8 cellular contexts compared by ENCODE assay signal in genomic region chr15:23039917-23040281, GRCh38. TPM values are rescaled to one million over a fixed set of nuclear protein-coding genes. Genes with fewer than 3 reads are reported as not detected.
DNase-seq lines count a peak whose midpoint lies in the region; ATAC-seq and TF ChIP-seq lines count a peak whose summit lies in the region.

No MANE protein-coding gene starts in this region.

- DNase-seq in AG09309 (ENCODE audit: low read depth) (no peak), right atrium auricular region (ENCODE audit: low spot score) (no peak), NCI-H1092 (lab: John Stamatoyannopoulos, UW) (no peak), C1 segment of cervical spinal cord (lab: John Stamatoyannopoulos, UW) (no peak), NCI-H2171 treated with DMSO at 0.1 percent for 48 hours (lab: John Stamatoyannopoulos, UW) (no peak)

- H3K4me3 ChIP-seq in AG09309 (ENCODE audit: control insufficient read depth, low read depth, low read length) (peak overlapping the region; percentile 67), WI38 (ENCODE audit: low read depth, low read length) (peak overlapping the region; percentile 70), right atrium auricular region (peak overlapping the region; percentile 75 to 79), skin epidermis (peak overlapping the region; percentile 68 to 85 (median 81))

- H3K4me1 ChIP-seq in right atrium auricular region = peaks cover 6 to 16% of the 10 kb centered on the region in 2 donors

- TF ChIP-seq CTCF in AG09309 (IDR thresholded peaks at IDR 0.05; ENCODE audit: control insufficient read depth, insufficient read depth, low read depth, low read length, missing control alignments) (no peak), WI38 (IDR thresholded peaks at IDR 0.05; ENCODE audit: low read depth, low read length) (no peak), right atrium auricular region (IDR thresholded peaks at IDR 0.05) (no peak)

- H3K36me3 ChIP-seq in right atrium auricular region = peaks cover 9% of the 10 kb centered on the region

- no peaks in the 10 kb centered on the region for H3K9me3 ChIP-seq in right atrium auricular region

- H3K27me3 ChIP-seq in right atrium auricular region = no peaks in the 10 kb centered on the region

- peak overlapping the region; percentile 78 to 79 for H3K27ac ChIP-seq in right atrium auricular region
- peak overlapping the region; percentile 16 to 95 (median 87) for H3K27ac ChIP-seq in skin epidermis

- peak; percentile 23 for ATAC-seq in GM21723 (IDR thresholded peaks at IDR 0.05; ENCODE audit: unreplicated experiment)

RNA-seq across cellular contexts. Expression of gene TUBGCP5, which starts 0.5 kb away (rescaled TPM):
- total RNA-seq in right atrium auricular region = 10 to 100 TPM in 1 of 2 donors, 1 to 10 TPM in 1; 6.8 to 11.6 TPM

RNA-seq across cellular contexts. Expression of gene CYFIP1, which starts 59.7 kb away (rescaled TPM):
- 10 to 100 TPM; 21.1 to 32.7 TPM for total RNA-seq in right atrium auricular region
